Comparison of ENCODE assay signal across 13 cellular contexts in genomic region chr15:75225102-75225836, GRCh38. TPM values are rescaled to one million over a fixed set of nuclear protein-coding genes. Genes with fewer than 3 reads are reported as not detected.
"Had no signal": no experiment of that assay in that cellular context is flagged by ENCODE, and none has a peak within 500 bp of the region (broad histone marks: within the 10 kb centered on the region; RNA-seq: fewer than 3 reads in every experiment).

No MANE protein-coding gene starts in this region.

RNA-seq across cellular contexts. Expression of gene GOLGA6C, which starts 32.9 kb away (rescaled TPM):
- total RNA-seq: activated CD4-positive, alpha-beta memory T cell treated with anti-CD3 and anti-CD28 coated beads for 36 hours; activated CD4-positive, alpha-beta T cell treated with anti-CD3 and anti-CD28 coated beads for 36 hours; activated CD4-positive, alpha-beta T cell treated with anti-CD3 and anti-CD28 coated beads, Interleukin-2, amount 10 ng/mL, durations not matched to agents 24 days and 14 days; activated CD8-positive, alpha-beta memory T cell treated with anti-CD3 and anti-CD28 coated beads for 36 hours; activated CD8-positive, alpha-beta memory T cell treated with anti-CD3 and anti-CD28 coated beads, Interleukin-2, amount 10 ng/mL, durations not matched to agents 7 days and 5 days; activated CD8-positive, alpha-beta T cell treated with anti-CD3 and anti-CD28 coated beads, Interleukin-2, amount 10 ng/mL, durations not matched to agents 7 days and 5 days; body of pancreas; chondrocyte; dermis blood vessel endothelial cell; esophagus muscularis mucosa; foreskin keratinocyte had no signal
- polyA plus RNA-seq: foreskin keratinocyte had no signal

RNA-seq across cellular contexts. Expression of gene GOLGA6D, which starts 57.4 kb away (rescaled TPM):
- total RNA-seq: activated CD4-positive, alpha-beta T cell treated with anti-CD3 and anti-CD28 coated beads for 36 hours; activated CD4-positive, alpha-beta T cell treated with anti-CD3 and anti-CD28 coated beads, Interleukin-2, amount 10 ng/mL, durations not matched to agents 24 days and 14 days; activated CD8-positive, alpha-beta memory T cell treated with anti-CD3 and anti-CD28 coated beads for 36 hours; activated CD8-positive, alpha-beta T cell treated with anti-CD3 and anti-CD28 coated beads, Interleukin-2, amount 10 ng/mL, durations not matched to agents 7 days and 5 days; body of pancreas; chondrocyte; dermis blood vessel endothelial cell; esophagus muscularis mucosa; foreskin keratinocyte; gastrocnemius medialis had no signal
- polyA plus RNA-seq: adipose tissue, foreskin keratinocyte had no signal
